ENCODE assay signal across 5 cellular contexts in the genomic region with DNA sequence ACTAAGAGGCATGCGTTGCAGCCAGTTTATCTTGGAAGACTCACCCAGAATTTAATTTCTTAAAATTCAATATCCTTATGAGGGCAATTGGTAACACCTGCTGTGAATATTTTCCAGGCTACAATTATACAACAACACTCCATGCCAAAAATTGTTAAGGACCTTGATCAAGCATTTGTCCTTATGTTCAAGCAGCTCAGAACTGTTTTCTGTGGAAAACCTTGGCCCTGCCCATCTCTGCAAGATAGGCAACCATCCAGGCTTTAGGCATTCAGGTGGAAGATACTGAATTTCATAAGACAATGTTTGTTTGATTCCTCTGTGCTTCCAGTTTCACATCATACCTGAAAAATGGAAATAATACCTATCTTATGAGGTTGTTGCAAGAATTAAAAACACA.
"Had no signal": no experiment of that assay in that cellular context is flagged by ENCODE, and none has a peak within 500 bp of the region (broad histone marks: within the 10 kb centered on the region; RNA-seq: fewer than 3 reads in every experiment).

No MANE protein-coding gene starts in this region.

- H3K4me3 Mint-ChIP-seq: GM23338, H9 had no signal

- H3K27ac Mint-ChIP-seq: GM23338 had no signal

- H3K9me3 Mint-ChIP-seq: GM23338, H9 had no signal

- ATAC-seq: K562 had no signal

- DNase-seq: H9, HCEC 1CT, IMR-90 had no signal
